In genomic region chr4:8582436-8582835, GRCh38 we compare ENCODE assay signal across 25 cellular contexts. TPM values are rescaled to one million over a fixed set of nuclear protein-coding genes. Genes with fewer than 3 reads are reported as not detected.
"Had no signal": no experiment of that assay in that cellular context is flagged by ENCODE, and none has a peak within 500 bp of the region (broad histone marks: within the 10 kb centered on the region; RNA-seq: fewer than 3 reads in every experiment).

No MANE protein-coding gene starts in this region.

- DNase-seq: cerebellar nuclear complex; effector memory CD8-positive, alpha-beta T cell; gastrocnemius medialis; immature natural killer cell; left cardiac atrium; left ventricle myocardium inferior; mesenchymal stem cell; naive B cell; stimulated activated naive CD4-positive, alpha-beta T cell; stomach; substantia nigra; transverse colon had no signal

- FAIRE-seq: colon, keratinocyte, urothelium cell line had no signal

- H3K9me3 Mint-ChIP-seq: dendritic cell treated with granulocyte-macrophage colony-stimulating factor and Interleukin-4, amounts not matched to agents 40 ng/mL and 50 ng/mL, for 4 days; effector memory CD8-positive, alpha-beta T cell; immature natural killer cell had no signal

- H3K36me3 ChIP-seq: esophagus muscularis mucosa, gastrocnemius medialis, left ventricle myocardium inferior, neutrophil, ovary, stomach, thoracic aorta, transverse colon had no signal

- H3K4me3 Mint-ChIP-seq: dendritic cell treated with granulocyte-macrophage colony-stimulating factor and Interleukin-4, amounts not matched to agents 40 ng/mL and 50 ng/mL, for 4 days; effector memory CD8-positive, alpha-beta T cell; immature natural killer cell; naive B cell had no signal

- ATAC-seq: effector memory CD8-positive, alpha-beta T cell; gastrocnemius medialis; left cardiac atrium; right cardiac atrium had no signal

- H3K27ac Mint-ChIP-seq: dendritic cell treated with granulocyte-macrophage colony-stimulating factor and Interleukin-4, amounts not matched to agents 40 ng/mL and 50 ng/mL, for 4 days; effector memory CD8-positive, alpha-beta T cell; immature natural killer cell; naive B cell; progenitor cell of endocrine pancreas had no signal

- H3K27me3 ChIP-seq: ovary had no signal

- H3K9me3 ChIP-seq: esophagus muscularis mucosa, gastrocnemius medialis, left ventricle myocardium inferior, neutrophil, ovary, thoracic aorta, transverse colon had no signal

- H3K27ac ChIP-seq: epithelial cell of prostate, esophagus muscularis mucosa, gastrocnemius medialis, left ventricle myocardium inferior, neutrophil, ovary, stomach, thoracic aorta, transverse colon had no signal

- H3K4me1 Mint-ChIP-seq: immature natural killer cell, naive B cell had no signal

- H3K4me3 ChIP-seq: esophagus muscularis mucosa, gastrocnemius medialis, left ventricle myocardium inferior, lung, ovary, stomach, thoracic aorta, transverse colon had no signal

- H3K36me3 Mint-ChIP-seq: immature natural killer cell, naive B cell had no signal

- H3K4me1 ChIP-seq: gastrocnemius medialis, left ventricle myocardium inferior had no signal

RNA-seq across cellular contexts. Expression of gene GPR78, which starts 2.2 kb away (rescaled TPM):
- total RNA-seq: esophagus muscularis mucosa, gastrocnemius medialis, left ventricle myocardium inferior, thoracic aorta had no signal
- polyA plus RNA-seq: immature natural killer cell, keratinocyte, neural cell had no signal

RNA-seq across cellular contexts. Expression of gene CPZ, which starts 10.1 kb away (rescaled TPM):
- total RNA-seq: gastrocnemius medialis had no signal
- polyA plus RNA-seq: immature natural killer cell, keratinocyte, neural cell had no signal
